25 cellular contexts compared by ENCODE assay signal in genomic region chr1:227342075-227342829, GRCh38. TPM values are rescaled to one million over a fixed set of nuclear protein-coding genes. Genes with fewer than 3 reads are reported as not detected.
DNase-seq lines count a peak whose midpoint lies in the region; ATAC-seq, FAIRE-seq and TF ChIP-seq lines count a peak whose summit lies in the region.
"Had no signal": no experiment of that assay in that cellular context is flagged by ENCODE, and none has a peak within 500 bp of the region (broad histone marks: within the 10 kb centered on the region; RNA-seq: fewer than 3 reads in every experiment).

No MANE protein-coding gene starts in this region.

- H3K4me3 Mint-ChIP-seq in WTC11 (no peak overlapping the region), osteocyte (ENCODE audit: unreplicated experiment) (no peak overlapping the region)
- H3K4me3 Mint-ChIP-seq: CD14-positive monocyte; CD4-positive, alpha-beta T cell; CD8-positive, alpha-beta memory T cell; HFFc6 had no signal

- H2AFZ ChIP-seq in HepG2 (ENCODE audit: low read length) = no peak overlapping the region
- H2AFZ ChIP-seq: GM23248 had no signal

- no peak for TF ChIP-seq EP300 in HepG2 (IDR thresholded peaks at IDR 0.05; ENCODE audit: low read depth in 2 of 2, low read length in 2 of 2)
- no peak for TF ChIP-seq EP300 in HepG2 (CRISPR knock-in tag; IDR thresholded peaks at IDR 0.05; ENCODE audit: borderline replicate concordance)

- TF ChIP-seq POLR2A in HepG2 (IDR thresholded peaks at IDR 0.05; ENCODE audit: insufficient read depth in 1 of 2, low read depth in 2 of 2, low read length in 2 of 2) (no peak), right lobe of liver (IDR thresholded peaks at IDR 0.05) (no peak)

- FAIRE-seq in HepG2 (lab: Jason Lieb, UNC) = no peak
- FAIRE-seq: D721Med, GM12878, GM19239, H1 had no signal

- 57% methylated on average over 2 of the region's 3 CpGs for WGBS in HepG2 (ENCODE audit: low lambda C conversion rate)
- 92% methylated on average over 2 of the region's 3 CpGs for WGBS in right lobe of liver (ENCODE audit: insufficient coverage, low coverage, low lambda C conversion rate, missing lambda C conversion rate)

- H3K4me3 ChIP-seq in HepG2 (replicated peaks in 1 of 3; ENCODE audit: insufficient read depth in 1 of 3, low read depth in 2 of 3, low read length in 3 of 3) (no peak overlapping the region), right lobe of liver (no peak overlapping the region), HEK293 (ENCODE audit: low read depth, low read length) (no peak overlapping the region)
- H3K4me3 ChIP-seq: BLaER1 treated with 17β-estradiol and CSF1 and Interleukin-3, amounts not matched to agents 10 nM and 100 nM; GM12878; GM23248 had no signal

- H3K4me1 Mint-ChIP-seq in WTC11 = no peaks in the 10 kb centered on the region; the same call in 1 of the 2 replicates
- peaks cover 39% of the 10 kb centered on the region for H3K4me1 Mint-ChIP-seq in osteocyte (ENCODE audit: unreplicated experiment)
- H3K4me1 Mint-ChIP-seq: CD14-positive monocyte; CD8-positive, alpha-beta memory T cell had no signal

- no TSS peak for BruUV-seq in HepG2 (replicated peaks; lab: Mats Ljungman, UMichigan)

- intact Hi-C loops in HepG2 (cut with micrococcal nuclease; ENCODE audit: unreplicated experiment) (no loop called here), right lobe of liver (cut with DNase I) (no loop called here)

- H3K36me3 ChIP-seq in HepG2 (replicated peaks in 1 of 2; ENCODE audit: control insufficient read depth in 1 of 2, insufficient read depth in 2 of 2, low read length in 2 of 2) (no peaks in the 10 kb centered on the region), right lobe of liver (no peaks in the 10 kb centered on the region), HEK293 (ENCODE audit: control insufficient read depth in 2 of 2, insufficient read depth in 1 of 2, low read length in 2 of 2) (no peaks in the 10 kb centered on the region)
- H3K36me3 ChIP-seq: BE2C; BLaER1 treated with 17β-estradiol and CSF1 and Interleukin-3, amounts not matched to agents 10 nM and 100 nM had no signal

- no peaks in the 10 kb centered on the region for H4K20me1 ChIP-seq in HepG2 (ENCODE audit: insufficient read depth, low read length)
- H4K20me1 ChIP-seq: BLaER1 treated with 17β-estradiol and CSF1 and Interleukin-3, amounts not matched to agents 10 nM and 100 nM had no signal

- H3K27me3 ChIP-seq in HepG2 (ENCODE audit: control insufficient read depth in 1 of 2, insufficient read depth in 2 of 2, low read length in 2 of 2) (no peaks in the 10 kb centered on the region), right lobe of liver (no peaks in the 10 kb centered on the region)
- H3K27me3 ChIP-seq: BE2C; BLaER1 treated with 17β-estradiol and CSF1 and Interleukin-3, amounts not matched to agents 10 nM and 100 nM had no signal

- peaks cover 26% of the 10 kb centered on the region for H3K9me3 Mint-ChIP-seq in WTC11
- peaks cover 3% of the 10 kb centered on the region for H3K9me3 Mint-ChIP-seq in osteocyte (ENCODE audit: unreplicated experiment)
- H3K9me3 Mint-ChIP-seq: CD4-positive, alpha-beta T cell had no signal

- TF ChIP-seq CTCF in HepG2 (CRISPR knock-in tag; IDR thresholded peaks at IDR 0.05) = no peak
- TF ChIP-seq CTCF in right lobe of liver (IDR thresholded peaks at IDR 0.05) = no peak
- no peak for TF ChIP-seq CTCF in HEK293 (tag by site-specific recombination; IDR thresholded peaks at IDR 0.05)
- TF ChIP-seq CTCF in WTC11 (IDR thresholded peaks at IDR 0.05) = no peak
- TF ChIP-seq CTCF in osteocyte (IDR thresholded peaks at IDR 0.05) = no peak

- no peaks in the 10 kb centered on the region for H3K79me2 ChIP-seq in HepG2 (ENCODE audit: insufficient read depth, low read length)

- H3K27ac Mint-ChIP-seq in WTC11 = no peak overlapping the region
- H3K27ac Mint-ChIP-seq in osteocyte (ENCODE audit: unreplicated experiment) = peak overlapping the region; percentile 89
- H3K27ac Mint-ChIP-seq: CD14-positive monocyte; CD4-positive, alpha-beta T cell; CD8-positive, alpha-beta memory T cell; HFFc6 had no signal

- CTCF ChIA-PET in HepG2 (lab: Yijun Ruan, JAX; ENCODE audit: low intra/inter-chr PET ratio, low total read pairs) = no interaction called here
- CTCF ChIA-PET in HEK293 (lab: Yijun Ruan, JAX) = interaction anchor here (0.6 to 1.0 kb wide), 3 partner anchors 63 to 609 kb away, joined by 3 to 8 read pairs (median 3); no protein-coding TSS in a partner anchor
- CTCF ChIA-PET in WTC11 (lab: Charles Lee) = no interaction called here

- H3K9ac ChIP-seq in HepG2 (ENCODE audit: insufficient read depth, low read depth, low read length) = no peak overlapping the region
- H3K9ac ChIP-seq: BLaER1 treated with 17β-estradiol and CSF1 and Interleukin-3, amounts not matched to agents 10 nM and 100 nM had no signal

- DNase-seq in HepG2 (ENCODE audit: low spot score) (no peak), right lobe of liver (no peak), WTC11 (ENCODE audit: low spot score) (no peak), osteocyte (ENCODE audit: extremely low spot score, unreplicated experiment) (no peak), NCI-H446 treated with DMSO at 0.1 percent for 48 hours (lab: John Stamatoyannopoulos, UW) (no peak), globus pallidus (ENCODE audit: low spot score) (no peak)
- DNase-seq: AML-193; BE2C; CD4-positive, alpha-beta T cell; CD8-positive, alpha-beta memory T cell; DMS 273 treated with DMSO at 0.1 percent for 48 hours; DMS79; GDM1; GM23248; H7; HCEC 1CT; HFFc6 had no signal

- POLR2A ChIA-PET in HepG2 (lab: Yijun Ruan, JAX) (no interaction called here), HEK293 (lab: Yijun Ruan, JAX) (no interaction called here), WTC11 (lab: Charles Lee) (no interaction called here)

- ATAC-seq in HepG2 (no peak), right lobe of liver (no peak), WTC11 (no peak), SK-N-SH treated with all-trans-retinoic acid at 6 μM for 48 hours (no peak)
- ATAC-seq: GM12878 had no signal

- H3K36me3 Mint-ChIP-seq in WTC11 (peaks cover 10% of the 10 kb centered on the region), osteocyte (ENCODE audit: unreplicated experiment) (peaks cover 2% of the 10 kb centered on the region)
- H3K36me3 Mint-ChIP-seq: CD14-positive monocyte; CD8-positive, alpha-beta memory T cell had no signal

- no peaks in the 10 kb centered on the region for H3K9me3 ChIP-seq in HepG2 (ENCODE audit: low read length)
- H3K9me3 ChIP-seq in right lobe of liver = no peaks in the 10 kb centered on the region
- H3K9me3 ChIP-seq in HEK293 (ENCODE audit: control insufficient read depth, insufficient read depth, low read depth, low read length) = no peaks in the 10 kb centered on the region
- H3K9me3 ChIP-seq: BE2C had no signal

- H3K27me3 Mint-ChIP-seq in WTC11 (ENCODE audit: low read depth) (peaks cover 9% of the 10 kb centered on the region; the same call in 1 of the 2 replicates), osteocyte (ENCODE audit: unreplicated experiment) (no peaks in the 10 kb centered on the region)

- H3K4me2 ChIP-seq in HepG2 (ENCODE audit: low read depth, low read length) = no peak overlapping the region
- H3K4me2 ChIP-seq: BLaER1 treated with 17β-estradiol and CSF1 and Interleukin-3, amounts not matched to agents 10 nM and 100 nM had no signal

- H3K4me1 ChIP-seq in HepG2 (ENCODE audit: insufficient read depth, low read length) (no peaks in the 10 kb centered on the region), right lobe of liver (no peaks in the 10 kb centered on the region), HEK293 (ENCODE audit: control insufficient read depth, insufficient read depth, low read length) (0 out of 2 replicates have a peak, but pooled peaks cover 2% of the 10 kb centered on the region)
- H3K4me1 ChIP-seq: BE2C; BLaER1 treated with 17β-estradiol and CSF1 and Interleukin-3, amounts not matched to agents 10 nM and 100 nM had no signal

- TF ChIP-seq RAD21 in HepG2 (CRISPR knock-in tag; IDR thresholded peaks at IDR 0.05) = no peak

- in situ Hi-C loops in HepG2 (cut with HindIII; ENCODE audit: extremely low pct_ligation_motif_present, low pct_unique_long_range_greater_than_20kb) = no loop called here

- H3K27ac ChIP-seq in HepG2 (ENCODE audit: extremely low read length, insufficient read depth, low read length) (no peak overlapping the region), right lobe of liver (no peak overlapping the region), HEK293 (ENCODE audit: extremely low read depth, low read depth, low read length) (no peak overlapping the region)
- H3K27ac ChIP-seq: BLaER1 treated with 17β-estradiol and CSF1 and Interleukin-3, amounts not matched to agents 10 nM and 100 nM had no signal

TF ChIP-seq in HepG2, 621 proteins besides CTCF, POLR2A, EP300 and RAD21 (continues in another document):
- TF ChIP-seq ZNF317 (CRISPR knock-in tag; IDR thresholded peaks at IDR 0.05) = peak; percentile 81

TF ChIP-seq in HEK293, 187 proteins besides CTCF, POLR2A, EP300 and RAD21 (continues in another document):
- TF ChIP-seq SP7 (tag by site-specific recombination; IDR thresholded peaks at IDR 0.05) = no peak

RNA-seq across cellular contexts. Expression of gene CDC42BPA, which starts 24.0 kb away (rescaled TPM):
- total RNA-seq in HepG2 (2016; rRNA removed; fragmentation: Illumina TruSeq; extraction: Trizol) = 15.4 and 16.0 TPM in 2 replicates
- 14.9 and 18.1 TPM in 2 replicates for total RNA-seq in HepG2 (2016; cell fraction: cytosol; rRNA removed; fragmentation: Illumina TruSeq; extraction: Trizol; ENCODE audit: low read depth)
- total RNA-seq in HepG2 (2016; cell fraction: insoluble cytoplasmic fraction; rRNA removed; fragmentation: Illumina TruSeq; extraction: Trizol) = 13.8 and 15.4 TPM in 2 replicates
- 11.4 and 14.7 TPM in 2 replicates for total RNA-seq in HepG2 (2016; cell fraction: membrane; rRNA removed; fragmentation: Illumina TruSeq; extraction: Trizol)
- 31.5 and 36.1 TPM in 2 replicates for total RNA-seq in HepG2 (2016; cell fraction: nucleus; rRNA removed; fragmentation: Illumina TruSeq; extraction: Trizol)
- polyA plus RNA-seq in HepG2 (2011; rRNA removed) = 6.5 and 7.4 TPM in 2 replicates
- 3.2 and 5.4 TPM in 2 replicates for polyA plus RNA-seq in HepG2 (2011; cell fraction: cytosol; rRNA removed)
- polyA plus RNA-seq in HepG2 (2011; cell fraction: nucleus; rRNA removed) = 7.2 and 9.9 TPM in 2 replicates
- polyA plus RNA-seq in HepG2 (2012) = 9.5 and 12.2 TPM in 2 replicates
- 0.61 and 0.69 TPM in 2 replicates for polyA plus RNA-seq in HepG2 (2016; cell fraction: cytosol; fragmentation: Illumina TruSeq; extraction: Trizol; ENCODE audit: low read depth)
- 7.5 and 8.2 TPM in 2 replicates for polyA plus RNA-seq in HepG2 (2016; cell fraction: insoluble cytoplasmic fraction; fragmentation: Illumina TruSeq; extraction: Trizol; ENCODE audit: low read depth)
- 1.8 and 2.2 TPM in 2 replicates for polyA plus RNA-seq in HepG2 (2016; cell fraction: membrane; fragmentation: Illumina TruSeq; extraction: Trizol; ENCODE audit: low read depth)
- 8.1 and 9.4 TPM in 2 replicates for polyA plus RNA-seq in HepG2 (2016; cell fraction: nucleus; fragmentation: Illumina TruSeq; extraction: Trizol; ENCODE audit: insufficient read depth, low read depth)
- polyA minus RNA-seq in HepG2 (2011; rRNA and poly(A)+ RNA removed; ENCODE audit: low replicate concordance) = 17.7 and 19.2 TPM in 2 replicates
- 12.0 and 17.0 TPM in 2 replicates for polyA minus RNA-seq in HepG2 (2011; cell fraction: cytosol; rRNA and poly(A)+ RNA removed)
- 119 and 124 TPM in 2 replicates for polyA minus RNA-seq in HepG2 (2011; cell fraction: nucleus; rRNA and poly(A)+ RNA removed)
- total RNA-seq in right lobe of liver = 10 to 100 TPM; 11.4 to 35.0 (median 22.2) TPM
- total RNA-seq in WTC11 (2021) = 22.2 to 25.2 TPM (median 22.9 TPM) in 3 replicates
- total RNA-seq in osteocyte = 92.8 and 95.7 TPM in 2 replicates

Comparison
In these comparisons a context has a peak if more than half of its experiments do, and no peak if none do; other contexts are left out.
1. Of the 63 proteins assayed by ChIP-seq in both HepG2 and HEK293: peak only in HepG2: none; only in HEK293: SETDB1 and ZNF10; in both: none; in neither: 61.